In the genomic region with DNA sequence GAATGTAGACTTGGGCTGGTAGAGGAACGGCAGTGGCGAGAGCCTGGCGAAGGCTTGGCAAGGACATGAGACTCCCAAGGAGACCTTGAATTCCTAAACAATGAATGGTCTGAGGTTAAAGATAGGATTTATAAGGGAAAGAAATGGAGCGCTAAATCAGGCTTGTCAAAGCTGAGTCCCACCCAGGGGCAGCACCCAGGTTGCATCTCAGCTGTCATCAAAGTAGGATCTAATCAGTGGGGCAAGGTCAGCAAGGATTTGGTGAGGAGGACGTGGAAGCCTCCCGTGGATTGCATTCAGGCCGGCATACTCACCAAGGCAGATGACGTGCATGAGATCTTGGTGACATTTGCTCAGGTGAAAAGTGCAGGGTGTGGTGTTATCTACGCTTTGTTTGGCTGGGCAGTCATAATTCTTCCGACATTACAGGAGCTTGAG, we compare ENCODE assay signal across 19 cellular contexts.
A peak's percentile ranks its signal among the peaks of the same experiment; 100 is the strongest.
DNase-seq lines count a peak whose midpoint lies in the region; ATAC-seq and TF ChIP-seq lines count a peak whose summit lies in the region.
"Had no signal": no experiment of that assay in that cellular context is flagged by ENCODE, and none has a peak within 500 bp of the region (broad histone marks: within the 10 kb centered on the region; RNA-seq: fewer than 3 reads in every experiment).

No MANE protein-coding gene starts in this region.

- ATAC-seq in GM21619 (IDR thresholded peaks at IDR 0.05; ENCODE audit: unreplicated experiment) = no peak
- ATAC-seq in HG03025 (IDR thresholded peaks at IDR 0.05; ENCODE audit: low FRiP score, unreplicated experiment) = no peak
- ATAC-seq in HG02798 (IDR thresholded peaks at IDR 0.05; ENCODE audit: poor library complexity, unreplicated experiment) = no peak
- ATAC-seq: activated CD8-positive, alpha-beta memory T cell treated with anti-CD3 and anti-CD28 coated beads, Interleukin-2, amount 10 ng/mL, durations not matched to agents 7 days and 5 days; activated naive CD4-positive, alpha-beta T cell treated with anti-CD3 and anti-CD28 coated beads, Interleukin-2, amount 50 U/mL, for 72 hours had no signal

- H3K4ac ChIP-seq in trophoblast cell (ENCODE audit: low read depth, low read length) = no peak overlapping the region

- peak overlapping the region in 1 of 2 donors; percentile 31 for H3K9ac ChIP-seq in colonic mucosa (ENCODE audit: low read depth in 2 of 2, low read length in 2 of 2)
- H3K9ac ChIP-seq in trophoblast cell (ENCODE audit: low read length) = no peak overlapping the region
- H3K9ac ChIP-seq: BLaER1 treated with 17β-estradiol and CSF1 and Interleukin-3, amounts not matched to agents 10 nM and 100 nM had no signal

- DNase-seq in ELR (ENCODE audit: low read depth) (peak; percentile 25), Peyer's patch (peak in 2 of 3 donors; percentile 61 to 75), colonic mucosa (peak; percentile 75), trophoblast cell (peak; percentile 89 to 93), ascending aorta (ENCODE audit: low spot score in 2 of 2) (no peak)
- DNase-seq: ACHN; activated CD8-positive, alpha-beta memory T cell treated with anti-CD3 and anti-CD28 coated beads, Interleukin-2, amount 10 ng/mL, durations not matched to agents 7 days and 5 days; NCI-H1436 treated with DMSO at 0.1 percent for 48 hours; NCI-H69; nucleus accumbens; spleen; stimulated activated CD4-positive, alpha-beta T cell treated with anti-CD3 and anti-CD28 coated beads, Interleukin-4, amount 100 ng/mL, for 24 hours; stimulated activated naive CD4-positive, alpha-beta T cell treated with Interleukin-2 at 50 U/mL for 16 hours; thyroid gland had no signal

- no peak overlapping the region for H3K14ac ChIP-seq in trophoblast cell (ENCODE audit: low read length)

- peaks cover 3% of the 10 kb centered on the region for H3K79me1 ChIP-seq in trophoblast cell (ENCODE audit: low read length)

- no peak overlapping the region for H3K4me2 ChIP-seq in trophoblast cell (ENCODE audit: low read length)
- H3K4me2 ChIP-seq: BLaER1 treated with 17β-estradiol and CSF1 and Interleukin-3, amounts not matched to agents 10 nM and 100 nM had no signal

- H2BK5ac ChIP-seq in trophoblast cell (ENCODE audit: low read depth, low read length, poor library complexity) = no peak overlapping the region

- no peak overlapping the region for H2AFZ ChIP-seq in trophoblast cell (ENCODE audit: insufficient read depth, low read length, poor library complexity)

- WGBS in trophoblast cell (ENCODE audit: extremely low coverage, insufficient coverage, insufficient read length) = no CpG with 5 or more reads among the region's 10 CpGs

- H3K27me3 ChIP-seq in Peyer's patch (no peaks in the 10 kb centered on the region), colonic mucosa (no peaks in the 10 kb centered on the region), trophoblast cell (ENCODE audit: insufficient read depth, low read length) (no peaks in the 10 kb centered on the region), ascending aorta (no peaks in the 10 kb centered on the region)
- H3K27me3 ChIP-seq: BLaER1 treated with 17β-estradiol and CSF1 and Interleukin-3, amounts not matched to agents 10 nM and 100 nM; spleen; thyroid gland had no signal

- no peaks in the 10 kb centered on the region for H3K36me3 ChIP-seq in Peyer's patch
- no peaks in the 10 kb centered on the region for H3K36me3 ChIP-seq in colonic mucosa
- H3K36me3 ChIP-seq in trophoblast cell (ENCODE audit: control insufficient read depth in 1 of 2, insufficient read depth in 2 of 2, low read length in 2 of 2) = no peaks in the 10 kb centered on the region
- no peaks in the 10 kb centered on the region for H3K36me3 ChIP-seq in ascending aorta
- H3K36me3 ChIP-seq: BLaER1 treated with 17β-estradiol and CSF1 and Interleukin-3, amounts not matched to agents 10 nM and 100 nM; spleen; thyroid gland had no signal

- H2BK12ac ChIP-seq in trophoblast cell (ENCODE audit: low read length) = peak overlapping the region; percentile 77

- H3K79me2 ChIP-seq in trophoblast cell (ENCODE audit: control insufficient read depth, insufficient read depth, low read length, poor library complexity) = no peaks in the 10 kb centered on the region

- intact Hi-C loops in colonic mucosa (cut with DNase I) = no loop called here
- intact Hi-C loops in ascending aorta (cut with DNase I) = no loop called here

- H3K23ac ChIP-seq in trophoblast cell (ENCODE audit: low read length) = no peak overlapping the region

- no peak overlapping the region for H3K18ac ChIP-seq in trophoblast cell (ENCODE audit: low read length)

- no peak for TF ChIP-seq POLR2A in Peyer's patch (IDR thresholded peaks at IDR 0.05)

- TF ChIP-seq CTCF in Peyer's patch (IDR thresholded peaks at IDR 0.05) (no peak), colonic mucosa (IDR thresholded peaks at IDR 0.05) (no peak), ascending aorta (IDR thresholded peaks at IDR 0.05) (no peak)

- no peak overlapping the region for H3K4me3 ChIP-seq in Peyer's patch
- no peak overlapping the region for H3K4me3 ChIP-seq in colonic mucosa
- no peak overlapping the region for H3K4me3 ChIP-seq in trophoblast cell (ENCODE audit: low read depth, low read length)
- no peak overlapping the region for H3K4me3 ChIP-seq in ascending aorta
- H3K4me3 ChIP-seq: BLaER1 treated with 17β-estradiol and CSF1 and Interleukin-3, amounts not matched to agents 10 nM and 100 nM; spleen; thyroid gland had no signal

- no peak overlapping the region for H2BK120ac ChIP-seq in trophoblast cell (ENCODE audit: insufficient read depth, low read length, poor library complexity)

- H3K27ac ChIP-seq in Peyer's patch (peak overlapping the region in 2 of 4 donors; percentile 26 to 60), colonic mucosa (no peak overlapping the region), trophoblast cell (ENCODE audit: low read depth, low read length) (no peak overlapping the region), ascending aorta (no peak overlapping the region)
- H3K27ac ChIP-seq: BLaER1 treated with 17β-estradiol and CSF1 and Interleukin-3, amounts not matched to agents 10 nM and 100 nM; thyroid gland had no signal

- no peak overlapping the region for H2AK5ac ChIP-seq in trophoblast cell (ENCODE audit: low read length)

- no peaks in the 10 kb centered on the region for H3K9me3 ChIP-seq in Peyer's patch
- H3K9me3 ChIP-seq in colonic mucosa = no peaks in the 10 kb centered on the region
- H3K9me3 ChIP-seq in trophoblast cell (ENCODE audit: insufficient read depth, low read depth, low read length) = no peaks in the 10 kb centered on the region
- no peaks in the 10 kb centered on the region for H3K9me3 ChIP-seq in ascending aorta
- H3K9me3 ChIP-seq: BLaER1 treated with 17β-estradiol and CSF1 and Interleukin-3, amounts not matched to agents 10 nM and 100 nM; spleen; thyroid gland had no signal

- H4K12ac ChIP-seq in trophoblast cell (ENCODE audit: low read depth, low read length) = no peak overlapping the region

- H3K4me1 ChIP-seq in Peyer's patch = peaks cover 0 to 7% (median 0%) of the 10 kb centered on the region in 4 donors
- peaks cover 4% of the 10 kb centered on the region for H3K4me1 ChIP-seq in colonic mucosa
- H3K4me1 ChIP-seq in trophoblast cell (ENCODE audit: control insufficient read depth in 1 of 2, insufficient read depth in 2 of 2, low read length in 2 of 2) = peaks cover 0 to 3% of the 10 kb centered on the region in 2 experiments
- H3K4me1 ChIP-seq in ascending aorta = no peaks in the 10 kb centered on the region
- H3K4me1 ChIP-seq: BLaER1 treated with 17β-estradiol and CSF1 and Interleukin-3, amounts not matched to agents 10 nM and 100 nM; spleen had no signal

- H4K8ac ChIP-seq in trophoblast cell (ENCODE audit: low read depth, low read length) = peak overlapping the region; percentile 4

- peak overlapping the region; percentile 33 for H4K91ac ChIP-seq in trophoblast cell (ENCODE audit: low read depth, low read length)

Comparison
In these comparisons a context has a peak if more than half of its experiments do, and no peak if none do; other contexts are left out.
1. DNase-seq: peak in ELR (single experiment), Peyer's patch (2 of 3), colonic mucosa (single experiment) and trophoblast cell (2 of 2); none in ascending aorta (0 of 2).